In the genomic region with DNA sequence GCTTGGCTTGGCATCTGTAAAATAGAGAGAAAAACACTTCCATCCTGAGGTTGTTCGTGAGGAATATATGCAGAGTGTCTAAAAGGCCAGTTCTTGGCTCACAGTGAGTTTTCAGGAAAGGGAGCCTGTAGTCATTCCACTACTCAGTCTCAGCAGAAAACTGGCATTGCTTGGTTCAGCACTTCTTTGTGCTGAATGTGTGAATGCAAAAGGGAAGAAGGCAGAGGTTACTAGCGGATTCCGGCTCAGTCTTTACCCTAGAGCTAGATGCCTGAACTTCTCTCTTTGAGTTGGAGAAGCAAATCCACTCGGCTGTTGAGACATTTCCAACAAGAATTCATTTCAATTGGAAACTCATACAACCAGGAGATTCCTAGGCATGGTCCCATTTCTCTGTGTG, we compare ENCODE assay signal across 14 cellular contexts.
"Had no signal": no experiment of that assay in that cellular context is flagged by ENCODE, and none has a peak within 500 bp of the region (broad histone marks: within the 10 kb centered on the region; RNA-seq: fewer than 3 reads in every experiment).

No MANE protein-coding gene starts in this region.

- H3K27ac ChIP-seq: brain microvascular endothelial cell, prostate gland had no signal

- DNase-seq: activated effector memory CD4-positive, alpha-beta T cell treated with anti-CD3 and anti-CD28 coated beads, Interleukin-2, amount 50 U/mL, for 16 hours; activated T-cell treated with anti-CD3 and anti-CD28 coated beads, Interleukin-2, amount 50 U/mL, for 24 hours; brain microvascular endothelial cell; foreskin fibroblast; head of caudate nucleus; islet precursor cell; occipital lobe; stimulated activated CD4-positive, alpha-beta T cell treated with anti-CD3 and anti-CD28 coated beads, Interleukin-4, amount 100 ng/mL, for 4 hours; trophoblast cell had no signal

- H3K36me3 Mint-ChIP-seq: activated naive CD8-positive, alpha-beta T cell; natural killer cell treated with Interleukin-12 subunit alpha and Interleukin-12 subunit beta and Interleukin-15 and Interleukin-18, amount 100 ng/mL, for 72 hours had no signal

- H3K4me1 ChIP-seq: prostate gland had no signal

- H3K4me3 ChIP-seq: esophagus muscularis mucosa, prostate gland had no signal

- H3K27me3 Mint-ChIP-seq: activated naive CD8-positive, alpha-beta T cell; natural killer cell treated with Interleukin-12 subunit alpha and Interleukin-12 subunit beta and Interleukin-15 and Interleukin-18, amount 100 ng/mL, for 72 hours had no signal

- H3K9me3 ChIP-seq: prostate gland had no signal

- H3K27me3 ChIP-seq: brain microvascular endothelial cell, esophagus muscularis mucosa had no signal

- ATAC-seq: natural killer cell treated with Interleukin-12 subunit alpha and Interleukin-12 subunit beta and Interleukin-15 and Interleukin-18, amount 100 ng/mL, for 72 hours had no signal

- H3K9me3 Mint-ChIP-seq: natural killer cell treated with Interleukin-12 subunit alpha and Interleukin-12 subunit beta and Interleukin-15 and Interleukin-18, amount 100 ng/mL, for 72 hours had no signal

- H3K4me3 Mint-ChIP-seq: activated naive CD8-positive, alpha-beta T cell; activated T-cell treated with anti-CD3 and anti-CD28 coated beads, Interleukin-2, amount 50 U/mL, for 24 hours; natural killer cell treated with Interleukin-12 subunit alpha and Interleukin-12 subunit beta and Interleukin-15 and Interleukin-18, amount 100 ng/mL, for 72 hours; T-helper 2 cell treated with Interferon-gamma antibody and Interleukin-4, amounts not matched to agents 5 μg/mL and 100 μg/mL, for 36 hours had no signal

- H3K36me3 ChIP-seq: brain microvascular endothelial cell, esophagus muscularis mucosa, prostate gland had no signal

- H3K27ac Mint-ChIP-seq: activated naive CD8-positive, alpha-beta T cell; activated T-cell treated with anti-CD3 and anti-CD28 coated beads, Interleukin-2, amount 50 U/mL, for 24 hours; natural killer cell treated with Interleukin-12 subunit alpha and Interleukin-12 subunit beta and Interleukin-15 and Interleukin-18, amount 100 ng/mL, for 72 hours; T-helper 2 cell treated with Interferon-gamma antibody and Interleukin-4, amounts not matched to agents 5 μg/mL and 100 μg/mL, for 36 hours had no signal
